27 cellular contexts compared by ENCODE assay signal in the genomic region with DNA sequence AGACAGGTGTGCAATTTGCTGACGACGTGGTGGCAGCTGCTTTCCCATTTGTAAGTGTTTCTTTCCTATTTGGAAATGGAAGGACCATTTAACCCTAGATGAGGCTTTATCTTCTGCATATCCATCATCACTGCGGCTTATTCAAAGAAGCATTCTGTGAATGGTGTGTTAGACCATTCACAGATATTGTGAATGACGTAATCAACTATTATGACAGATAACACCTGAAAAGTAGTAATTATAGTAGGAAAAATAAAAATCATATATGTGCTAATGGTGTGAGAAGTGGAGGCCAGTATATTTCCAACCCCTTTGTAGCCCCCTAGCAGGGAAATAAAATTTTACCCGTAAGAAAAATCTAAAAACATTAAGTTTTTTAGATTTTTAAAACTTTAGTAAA.
"Had no signal": no experiment of that assay in that cellular context is flagged by ENCODE, and none has a peak within 500 bp of the region (broad histone marks: within the 10 kb centered on the region; RNA-seq: fewer than 3 reads in every experiment).

No MANE protein-coding gene starts in this region.

- FAIRE-seq: colon, endometrium, islet of Langerhans, keratinocyte had no signal

- H3K9me3 ChIP-seq: esophagus squamous epithelium, gastrocnemius medialis, heart right ventricle, left lung, lower lobe of right lung, mucosa of descending colon had no signal

- DNase-seq: dermis blood vessel endothelial cell; dorsolateral prefrontal cortex; effector CD4-positive, alpha-beta T cell; effector memory CD4-positive, alpha-beta T cell; endodermal cell; erythroblast; esophagus squamous epithelium; foreskin fibroblast; foreskin melanocyte; gastrocnemius medialis; glutamatergic neuron; head of caudate nucleus; heart right ventricle; hippocampal formation; left cardiac atrium; left lung; left ventricle myocardium superior; lower lobe of right lung; mucosa of descending colon; naive B cell had no signal

- ATAC-seq: esophagus mucosa, gastrocnemius medialis, heart right ventricle, left cardiac atrium, left lung, left ventricle myocardium superior, lower lobe of right lung, mucosa of descending colon had no signal

- H3K27ac ChIP-seq: coronary artery, dorsolateral prefrontal cortex, epithelial cell of prostate, esophagus squamous epithelium, gastrocnemius medialis, heart right ventricle, left lung, lower lobe of right lung had no signal

- H3K27me3 ChIP-seq: esophagus squamous epithelium, left lung had no signal

- H3K36me3 ChIP-seq: esophagus squamous epithelium, gastrocnemius medialis, heart right ventricle, left lung, lower lobe of right lung had no signal

- H3K4me1 ChIP-seq: esophagus squamous epithelium, gastrocnemius medialis, heart right ventricle, left lung, lower lobe of right lung had no signal

- H3K4me3 ChIP-seq: coronary artery, dorsolateral prefrontal cortex, esophagus squamous epithelium, gastrocnemius medialis, heart right ventricle, left lung, lower lobe of right lung, mucosa of descending colon had no signal
